ENCODE assay signal across 1 cellular context in genomic region chr14:60247994-60248696, GRCh38.
TF ChIP-seq lines count a peak whose summit lies in the region.

No MANE protein-coding gene starts in this region.

TF ChIP-seq in HepG2, 621 proteins besides CTCF, POLR2A, EP300 and RAD21 (continued from another document and continues in another):
- peak; percentile 83; the same call in 2 of the 3 replicates for TF ChIP-seq MXI1 (IDR thresholded peaks at IDR 0.05; ENCODE audit: borderline replicate concordance, low read depth, low read length)
- TF ChIP-seq ZNF572 (CRISPR knock-in tag; IDR thresholded peaks at IDR 0.05) = no peak
- TF ChIP-seq ZNF784 (CRISPR knock-in tag; IDR thresholded peaks at IDR 0.05; ENCODE audit: borderline replicate concordance) = peak; percentile 22; the same call in 1 of the 2 replicates
- TF ChIP-seq RBFOX2 (IDR thresholded peaks at IDR 0.05; ENCODE audit: low read depth, low read length) = no peak
- no peak for TF ChIP-seq ZSCAN5A (CRISPR knock-in tag; IDR thresholded peaks at IDR 0.05; ENCODE audit: borderline replicate concordance)
- TF ChIP-seq MATR3 (CRISPR knock-in tag; IDR thresholded peaks at IDR 0.05) = no peak
- TF ChIP-seq MEIS1 (CRISPR knock-in tag; IDR thresholded peaks at IDR 0.05; ENCODE audit: borderline replicate concordance) = no peak
- TF ChIP-seq KMT2B (CRISPR knock-in tag; IDR thresholded peaks at IDR 0.05) = peak; percentile 10; the same call in 1 of the 2 replicates
- TF ChIP-seq ZNF556 (CRISPR knock-in tag; IDR thresholded peaks at IDR 0.05; ENCODE audit: borderline replicate concordance) = no peak
- TF ChIP-seq ZFP90 (CRISPR knock-in tag; IDR thresholded peaks at IDR 0.05; ENCODE audit: borderline replicate concordance) = peak; percentile 13; the same call in 1 of the 2 replicates
- no peak for TF ChIP-seq SNAPC2 (CRISPR knock-in tag; IDR thresholded peaks at IDR 0.05)
- TF ChIP-seq POGZ (CRISPR knock-in tag; IDR thresholded peaks at IDR 0.05) = no peak
- TF ChIP-seq CSRNP2 (CRISPR knock-in tag; conservative IDR thresholded peaks at IDR 0.05; ENCODE audit: low read depth) = no peak
- TF ChIP-seq ZNF225 (CRISPR knock-in tag; IDR thresholded peaks at IDR 0.05) = no peak; the same call in 1 of the 2 replicates
- no peak for TF ChIP-seq HOXA9 (CRISPR knock-in tag; IDR thresholded peaks at IDR 0.05; ENCODE audit: borderline replicate concordance)
- TF ChIP-seq ZNF350 (CRISPR knock-in tag; IDR thresholded peaks at IDR 0.05; ENCODE audit: borderline replicate concordance, low read depth) = peak; percentile 77; the same call in 1 of the 2 replicates
- no peak for TF ChIP-seq ZNF382 (CRISPR knock-in tag; IDR thresholded peaks at IDR 0.05; ENCODE audit: borderline replicate concordance)
- peak; percentile 46 for TF ChIP-seq XRCC5 (optimal IDR thresholded peaks at IDR 0.05; ENCODE audit: low read length)
- no peak for TF ChIP-seq DNMT3B (CRISPR knock-in tag; conservative IDR thresholded peaks at IDR 0.05)
- no peak for TF ChIP-seq MTF1 (CRISPR knock-in tag; IDR thresholded peaks at IDR 0.05)
- TF ChIP-seq, protein P1, sequence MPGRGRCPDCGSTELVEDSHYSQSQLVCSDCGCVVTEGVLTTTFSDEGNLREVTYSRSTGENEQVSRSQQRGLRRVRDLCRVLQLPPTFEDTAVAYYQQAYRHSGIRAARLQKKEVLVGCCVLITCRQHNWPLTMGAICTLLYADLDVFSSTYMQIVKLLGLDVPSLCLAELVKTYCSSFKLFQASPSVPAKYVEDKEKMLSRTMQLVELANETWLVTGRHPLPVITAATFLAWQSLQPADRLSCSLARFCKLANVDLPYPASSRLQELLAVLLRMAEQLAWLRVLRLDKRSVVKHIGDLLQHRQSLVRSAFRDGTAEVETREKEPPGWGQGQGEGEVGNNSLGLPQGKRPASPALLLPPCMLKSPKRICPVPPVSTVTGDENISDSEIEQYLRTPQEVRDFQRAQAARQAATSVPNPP (CRISPR knock-in tag; IDR thresholded peaks at IDR 0.05) = no peak
- TF ChIP-seq ASH2L (IDR thresholded peaks at IDR 0.05; ENCODE audit: insufficient read length, low read depth, low read length) = peak; percentile 46
- peak; percentile 89 for TF ChIP-seq NFYB (CRISPR knock-in tag; IDR thresholded peaks at IDR 0.05)
- no peak for TF ChIP-seq GATA4 (IDR thresholded peaks at IDR 0.05; ENCODE audit: borderline replicate concordance, low read depth)
- 0 out of 2 replicates have a peak, but pooled peaks have one; percentile 41 for TF ChIP-seq HDAC1 (CRISPR knock-in tag; IDR thresholded peaks at IDR 0.05)
- TF ChIP-seq CBX1 (IDR thresholded peaks at IDR 0.05; ENCODE audit: low read depth) = no peak
- TF ChIP-seq ZNF20 (CRISPR knock-in tag; IDR thresholded peaks at IDR 0.05) = 0 out of 2 replicates have a peak, but pooled peaks have one; percentile 66
- 0 out of 2 replicates have a peak, but pooled peaks have one; percentile 22 for TF ChIP-seq HOXD1 (CRISPR knock-in tag; IDR thresholded peaks at IDR 0.05)
- TF ChIP-seq AHR (CRISPR knock-in tag; IDR thresholded peaks at IDR 0.05) = peak; percentile 9; the same call in 1 of the 2 replicates
- no peak for TF ChIP-seq ZNF318 (CRISPR knock-in tag; IDR thresholded peaks at IDR 0.05)
- no peak for TF ChIP-seq ZNF709 (CRISPR knock-in tag; IDR thresholded peaks at IDR 0.05)
- TF ChIP-seq ZKSCAN1 (IDR thresholded peaks at IDR 0.05; ENCODE audit: low read length) = no peak
- no peak for TF ChIP-seq HCFC1 (IDR thresholded peaks at IDR 0.05; ENCODE audit: low read depth, low read length)
- TF ChIP-seq ZSCAN9 (CRISPR knock-in tag; IDR thresholded peaks at IDR 0.05; ENCODE audit: borderline replicate concordance) = no peak
- TF ChIP-seq ZNF432 (CRISPR knock-in tag; IDR thresholded peaks at IDR 0.05; ENCODE audit: borderline replicate concordance) = no peak
- TF ChIP-seq MED1 (CRISPR knock-in tag; IDR thresholded peaks at IDR 0.05) = peak; percentile 28; the same call in 1 of the 2 replicates
- TF ChIP-seq SALL1 (CRISPR knock-in tag; IDR thresholded peaks at IDR 0.05) = no peak; the same call in 1 of the 2 replicates
- TF ChIP-seq ZNF44 (CRISPR knock-in tag; IDR thresholded peaks at IDR 0.05) = no peak; the same call in 1 of the 2 replicates
- TF ChIP-seq SAP130 (CRISPR knock-in tag; IDR thresholded peaks at IDR 0.05; ENCODE audit: low read depth) = peak; percentile 76
- TF ChIP-seq MIXL1 (CRISPR knock-in tag; IDR thresholded peaks at IDR 0.05) = 0 out of 2 replicates have a peak, but pooled peaks have one; percentile 8
- TF ChIP-seq, protein P2, sequence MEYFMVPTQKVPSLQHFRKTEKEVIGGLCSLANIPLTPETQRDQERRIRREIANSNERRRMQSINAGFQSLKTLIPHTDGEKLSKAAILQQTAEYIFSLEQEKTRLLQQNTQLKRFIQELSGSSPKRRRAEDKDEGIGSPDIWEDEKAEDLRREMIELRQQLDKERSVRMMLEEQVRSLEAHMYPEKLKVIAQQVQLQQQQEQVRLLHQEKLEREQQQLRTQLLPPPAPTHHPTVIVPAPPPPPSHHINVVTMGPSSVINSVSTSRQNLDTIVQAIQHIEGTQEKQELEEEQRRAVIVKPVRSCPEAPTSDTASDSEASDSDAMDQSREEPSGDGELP (IDR thresholded peaks at IDR 0.05; ENCODE audit: borderline replicate concordance, low read depth) = no peak
- TF ChIP-seq GLMP (CRISPR knock-in tag; IDR thresholded peaks at IDR 0.05; ENCODE audit: borderline replicate concordance) = no peak
- TF ChIP-seq, protein P3, sequence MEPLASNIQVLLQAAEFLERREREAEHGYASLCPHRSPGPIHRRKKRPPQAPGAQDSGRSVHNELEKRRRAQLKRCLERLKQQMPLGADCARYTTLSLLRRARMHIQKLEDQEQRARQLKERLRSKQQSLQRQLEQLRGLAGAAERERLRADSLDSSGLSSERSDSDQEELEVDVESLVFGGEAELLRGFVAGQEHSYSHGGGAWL (CRISPR knock-in tag; IDR thresholded peaks at IDR 0.05) = no peak
- no peak for TF ChIP-seq PLRG1 (conservative IDR thresholded peaks at IDR 0.05)
- 0 out of 2 replicates have a peak, but pooled peaks have one; percentile 37 for TF ChIP-seq YEATS4 (CRISPR knock-in tag; IDR thresholded peaks at IDR 0.05; ENCODE audit: borderline replicate concordance)
- TF ChIP-seq ZNF280B (CRISPR knock-in tag; IDR thresholded peaks at IDR 0.05; ENCODE audit: borderline replicate concordance) = no peak
- peak; percentile 62; the same call in 1 of the 2 replicates for TF ChIP-seq SIX4 (CRISPR knock-in tag; IDR thresholded peaks at IDR 0.05)
- TF ChIP-seq ZNF704 (CRISPR knock-in tag; IDR thresholded peaks at IDR 0.05; ENCODE audit: borderline replicate concordance) = peak; percentile 20; the same call in 1 of the 2 replicates
- TF ChIP-seq PHF20 (CRISPR knock-in tag; IDR thresholded peaks at IDR 0.05) = no peak
